ENCODE assay signal across 17 cellular contexts in genomic region chr1:10903421-10903820, GRCh38.
"Had no signal": no experiment of that assay in that cellular context is flagged by ENCODE, and none has a peak within 500 bp of the region (broad histone marks: within the 10 kb centered on the region; RNA-seq: fewer than 3 reads in every experiment).

No MANE protein-coding gene starts in this region.

- H3K4me3 ChIP-seq: dorsolateral prefrontal cortex, mucosa of descending colon, tibial artery, uterus had no signal

- ATAC-seq: mucosa of descending colon had no signal

- H3K9me3 ChIP-seq: mucosa of descending colon, tibial artery, uterus had no signal

- H3K27ac ChIP-seq: dorsolateral prefrontal cortex, tibial artery, uterus had no signal

- FAIRE-seq: colon had no signal

- H3K27me3 Mint-ChIP-seq: activated naive CD8-positive, alpha-beta T cell had no signal

- DNase-seq: activated gamma-delta T cell, amniotic stem cell, caudate nucleus, endodermal cell, foreskin melanocyte, glutamatergic neuron, hypothalamus, mucosa of descending colon, nucleus accumbens, substantia nigra, tibial artery, uterus had no signal

- H3K9me3 Mint-ChIP-seq: endodermal cell, memory B cell, nephron had no signal

- H3K4me3 Mint-ChIP-seq: activated naive CD8-positive, alpha-beta T cell; endodermal cell; memory B cell; nephron had no signal

- H3K27me3 ChIP-seq: uterus had no signal

- H3K4me1 ChIP-seq: uterus had no signal

- H3K36me3 Mint-ChIP-seq: activated naive CD8-positive, alpha-beta T cell; memory B cell had no signal

- H3K36me3 ChIP-seq: tibial artery, uterus had no signal

- H3K27ac Mint-ChIP-seq: activated naive CD8-positive, alpha-beta T cell; endodermal cell; memory B cell; nephron had no signal
